ENCODE assay signal across 9 cellular contexts in the genomic region with DNA sequence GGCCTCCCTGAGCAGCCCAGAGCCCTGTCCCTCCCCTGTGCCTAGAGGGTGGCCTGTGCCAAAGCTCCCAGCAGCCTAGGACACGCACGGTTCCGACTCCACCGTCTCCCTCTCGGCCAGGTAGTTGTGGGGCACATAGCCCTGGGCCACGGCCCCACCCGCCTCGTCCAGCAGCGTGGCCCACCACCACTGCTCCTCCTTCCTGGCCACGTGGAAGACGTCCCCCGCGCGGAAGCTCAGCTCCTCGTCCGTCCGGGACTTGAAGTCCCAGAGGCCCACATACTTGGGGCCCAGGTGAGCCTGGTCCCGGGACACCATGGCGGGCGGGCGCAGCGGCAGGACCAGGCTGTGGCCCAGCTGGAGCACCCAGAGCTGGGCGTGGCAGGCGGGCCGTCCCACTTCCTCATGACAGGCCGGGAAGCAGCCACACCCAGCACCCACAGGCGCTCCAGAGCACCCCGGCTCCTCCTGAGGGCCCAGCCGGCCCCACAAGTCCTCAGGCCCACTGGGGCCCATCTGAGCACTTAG. TPM values are rescaled to one million over a fixed set of nuclear protein-coding genes. Genes with fewer than 3 reads are reported as not detected.
DNase-seq lines count a peak whose midpoint lies in the region; ATAC-seq and TF ChIP-seq lines count a peak whose summit lies in the region.
"Had no signal": no experiment of that assay in that cellular context is flagged by ENCODE, and none has a peak within 500 bp of the region (broad histone marks: within the 10 kb centered on the region; RNA-seq: fewer than 3 reads in every experiment).

TSS of gene PTK6 (minus strand) at position 380 of the 528 bp plus-strand sequence. CDS start at position 318, 62 bp downstream.

- H3K4me3 ChIP-seq in duodenal mucosa (ENCODE audit: low read depth in 1 of 2, low read length in 2 of 2) (peak within 1 kb of the TSS; percentile 72 to 80), neural progenitor cell (peak within 1 kb of the TSS; percentile 42)

- H3K4me1 Mint-ChIP-seq in CD14-positive monocyte (peaks cover 16% of the 10 kb centered on the region), neural progenitor cell (peaks cover 7% of the 10 kb centered on the region)

- H3K9ac ChIP-seq in duodenal mucosa (ENCODE audit: low read depth in 1 of 2, low read length in 2 of 2): peak within 1 kb of the TSS; percentile 60 to 95
- no peak within 1 kb of the TSS for H3K9ac ChIP-seq in neural progenitor cell

- peaks cover 3% of the 10 kb centered on the region for H3F3A ChIP-seq in neural progenitor cell (ENCODE audit: low read depth)

- peaks cover 18 to 31% of the 10 kb centered on the region in 2 donors for H3K4me1 ChIP-seq in duodenal mucosa (ENCODE audit: control insufficient read depth in 1 of 2, insufficient read depth in 2 of 2, low read length in 2 of 2)
- no peaks in the 10 kb centered on the region for H3K4me1 ChIP-seq in neural progenitor cell

- no peaks in the 10 kb centered on the region for H3K79me2 ChIP-seq in neural progenitor cell (ENCODE audit: low read depth)

- H3K27me3 Mint-ChIP-seq in CD14-positive monocyte (ENCODE audit: low read depth in 3 of 3): peaks cover 6 to 22% (median 13%) of the 10 kb centered on the region in 3 donors
- H3K27me3 Mint-ChIP-seq in neural progenitor cell (ENCODE audit: insufficient read depth, low read depth): peaks cover 1% of the 10 kb centered on the region

- H3K27ac ChIP-seq in duodenal mucosa (ENCODE audit: low read depth, low read length) (peak within 1 kb of the TSS; percentile 96), neural progenitor cell (no peak within 1 kb of the TSS)

- peak within 1 kb of the TSS; percentile 71 for H3K4me2 ChIP-seq in neural progenitor cell

- DNase-seq in CD14-positive monocyte (ENCODE audit: low spot score) (peak; percentile 82), NOMO-1 treated with dmso at 0.1 percent for 144 hours (lab: John Stamatoyannopoulos, UW; ENCODE audit: unreplicated experiment) (peak; percentile 19), neural progenitor cell (ENCODE audit: low spot score) (no peak), ecto neural progenitor cell (ENCODE audit: low spot score) (no peak), kidney glomerular epithelial cell (lab: John Stamatoyannopoulos, UW) (no peak)

- TF ChIP-seq CTCF in CD14-positive monocyte (IDR thresholded peaks at IDR 0.05): no peak
- no peak for TF ChIP-seq CTCF in neural progenitor cell (IDR thresholded peaks at IDR 0.05)

- peaks cover 0 to 2% of the 10 kb centered on the region in 2 donors for H3K36me3 ChIP-seq in duodenal mucosa (ENCODE audit: control insufficient read depth in 1 of 2, insufficient read depth in 2 of 2, low read length in 2 of 2)
- H3K36me3 ChIP-seq in neural progenitor cell: no peaks in the 10 kb centered on the region

- H3K36me3 Mint-ChIP-seq in CD14-positive monocyte (peaks cover 0 to 2% of the 10 kb centered on the region in 2 donors), neural progenitor cell (no peaks in the 10 kb centered on the region)

- H3K9me3 Mint-ChIP-seq in CD14-positive monocyte (peaks cover 0 to 3% (median 0%) of the 10 kb centered on the region in 7 donors), neural progenitor cell (no peaks in the 10 kb centered on the region)

- H3K9me3 ChIP-seq in duodenal mucosa (ENCODE audit: control insufficient read depth in 1 of 2, low read length in 2 of 2) (no peaks in the 10 kb centered on the region), neural progenitor cell (ENCODE audit: low read depth) (no peaks in the 10 kb centered on the region)

- H2AFZ ChIP-seq in neural progenitor cell (replicated peaks): peak within 1 kb of the TSS; percentile 70

- peak; percentile 12 for ATAC-seq in GM21515 (IDR thresholded peaks at IDR 0.05; ENCODE audit: unreplicated experiment)
- ATAC-seq in HG03439 (IDR thresholded peaks at IDR 0.05; ENCODE audit: unreplicated experiment): no peak

- intact Hi-C loops in CD14-positive monocyte (cut with micrococcal nuclease): loop anchor here (1.0 to 10.0 kb wide), 10 partner anchors 16 to 445 kb away; partner anchors contain the start of genes GMEB2 (in 2 of the 2), PPDPF (in 2 of the 2), ABHD16B (in 1 of the 2) and PRPF6 (in 1 of the 2)

- no peaks in the 10 kb centered on the region for H4K20me1 ChIP-seq in neural progenitor cell (ENCODE audit: low read depth)

- H3K27ac Mint-ChIP-seq in CD14-positive monocyte (peak within 1 kb of the TSS; percentile 82 to 93 (median 90)), neural progenitor cell (no peak within 1 kb of the TSS)

- peak within 1 kb of the TSS; percentile 65 to 84 for H3K4me3 Mint-ChIP-seq in CD14-positive monocyte
- H3K4me3 Mint-ChIP-seq in neural progenitor cell: no peak within 1 kb of the TSS

- H3K27me3 ChIP-seq in duodenal mucosa (ENCODE audit: control insufficient read depth in 1 of 2, insufficient read depth in 2 of 2, low read length in 2 of 2): peaks cover 0 to 11% of the 10 kb centered on the region in 2 donors
- no peaks in the 10 kb centered on the region for H3K27me3 ChIP-seq in neural progenitor cell

RNA-seq across cellular contexts. Expression of gene PTK6, which starts in this region (rescaled TPM):
- polyA plus RNA-seq in CD14-positive monocyte: 1 to 10 TPM in 1 of 2 donors, under 1 TPM in 1; 0.66 to 1.5 TPM
- not detected in 2 replicates for total RNA-seq in neural progenitor cell (ENCODE audit: low replicate concordance)
- total RNA-seq: lung microvascular endothelial cell had no signal

Comparison
In these comparisons a context has a peak if more than half of its experiments do, and no peak if none do; other contexts are left out.
1. DNase-seq: peak in CD14-positive monocyte (single experiment) and NOMO-1 treated with dmso at 0.1 percent for 144 hours (single experiment); none in neural progenitor cell (single experiment), ecto neural progenitor cell (single experiment) and kidney glomerular epithelial cell (single experiment).